Comparison of ENCODE assay signal across 8 cellular contexts in genomic region chr19:9674669-9675357, GRCh38. TPM values are rescaled to one million over a fixed set of nuclear protein-coding genes. Genes with fewer than 3 reads are reported as not detected.
A peak's percentile ranks its signal among the peaks of the same experiment; 100 is the strongest.
DNase-seq lines count a peak whose midpoint lies in the region; ATAC-seq and TF ChIP-seq lines count a peak whose summit lies in the region.

ZNF562 (minus strand) TSS chr19:9675100; CDS start chr19:9660744, 14,356 bp downstream.

- H3K79me2 ChIP-seq in OCI-LY1 (ENCODE audit: insufficient read depth, low read length), result peaks cover 43% of the 10 kb centered on the region

- H3K9me2 ChIP-seq in OCI-LY1 (ENCODE audit: low read depth, low read length), result no peaks in the 10 kb centered on the region

- H3F3A ChIP-seq in OCI-LY1 (ENCODE audit: insufficient read depth, low read length), result no peaks in the 10 kb centered on the region

- H3K27me3 ChIP-seq in OCI-LY1 (ENCODE audit: insufficient read depth, low read length), result no peaks in the 10 kb centered on the region
- H3K27me3 ChIP-seq in mucosa of rectum (ENCODE audit: control insufficient read depth in 2 of 2, insufficient read depth in 2 of 2, low read length in 2 of 2), result no peaks in the 10 kb centered on the region

- H3K4me1 ChIP-seq in OCI-LY1 (ENCODE audit: insufficient read depth, low read length, severe bottlenecking) (no peaks in the 10 kb centered on the region), mucosa of rectum (ENCODE audit: control insufficient read depth in 2 of 2, insufficient read depth in 2 of 2, low read length in 2 of 2) (peaks cover 0 to 4% of the 10 kb centered on the region in 2 donors)

- TF ChIP-seq CTCF in C4-2B (conservative IDR thresholded peaks at IDR 0.05), result no peak
- no peak for TF ChIP-seq CTCF in OCI-LY1 (IDR thresholded peaks at IDR 0.05; ENCODE audit: low read length)
- no peak for TF ChIP-seq CTCF in epithelial cell of proximal tubule (conservative IDR thresholded peaks at IDR 0.05; ENCODE audit: low read depth, low read length)

- DNase-seq in HT-29 (ENCODE audit: low spot score) (peak; percentile 86), activated T-cell treated with anti-CD3 and anti-CD28 coated beads for 4 hours (peak; percentile 75), epithelial cell of proximal tubule (ENCODE audit: low read depth) (peak; percentile 57)
- peak; percentile 56 to 64 for DNase-seq in stimulated activated CD8-positive, alpha-beta memory T cell treated with anti-CD3 and anti-CD28 coated beads, Interleukin-7, amount 100 ng/mL, for 1 hour (ENCODE audit: low read depth in 2 of 2)

- H3K36me3 ChIP-seq in OCI-LY1 (ENCODE audit: insufficient read depth, low read length) (peaks cover 43% of the 10 kb centered on the region), mucosa of rectum (ENCODE audit: control insufficient read depth in 2 of 2, insufficient read depth in 2 of 2, low read length in 2 of 2) (peaks cover 11 to 21% of the 10 kb centered on the region in 2 donors)

- peaks cover 19% of the 10 kb centered on the region for H3K9me3 ChIP-seq in OCI-LY1 (ENCODE audit: low read length)
- peaks cover 4 to 16% of the 10 kb centered on the region in 2 donors for H3K9me3 ChIP-seq in mucosa of rectum (ENCODE audit: control insufficient read depth in 2 of 2, low read length in 2 of 2)

- H3K9ac ChIP-seq in OCI-LY1 (ENCODE audit: low read length), result peak within 1 kb of the TSS; percentile 72
- H3K9ac ChIP-seq in mucosa of rectum (ENCODE audit: low read depth in 1 of 2, low read length in 2 of 2), result peak within 1 kb of the TSS; percentile 94 to 95

- peak within 1 kb of the TSS; percentile 65; the same call in 1 of the 2 replicates for H2AFZ ChIP-seq in OCI-LY1 (ENCODE audit: low read length)

- ATAC-seq in GM19397 (IDR thresholded peaks at IDR 0.05; ENCODE audit: unreplicated experiment), result peak; percentile 89

- no peaks in the 10 kb centered on the region for H4K20me1 ChIP-seq in OCI-LY1 (ENCODE audit: insufficient read depth, low read length)

- H3K4me3 ChIP-seq in OCI-LY1 (ENCODE audit: low read depth, low read length, poor library complexity, severe bottlenecking) (peak within 1 kb of the TSS; percentile 76), epithelial cell of proximal tubule (ENCODE audit: low read depth, low read length) (peak within 1 kb of the TSS; percentile 94), mucosa of rectum (ENCODE audit: low read length in 2 of 2) (peak within 1 kb of the TSS; percentile 93 to 95)

- H3K4me2 ChIP-seq in OCI-LY1 (ENCODE audit: low read length), result peak within 1 kb of the TSS; percentile 71

- H3K27ac ChIP-seq in C4-2B (peak within 1 kb of the TSS; percentile 82), OCI-LY1 (ENCODE audit: low read depth, low read length, poor library complexity, severe bottlenecking) (peak within 1 kb of the TSS; percentile 61), mucosa of rectum (ENCODE audit: low read depth in 2 of 2, low read length in 2 of 2) (peak within 1 kb of the TSS; percentile 97)

RNA-seq across cellular contexts. Expression of gene ZNF562, which starts in this region (rescaled TPM):
- 14.2 and 27.3 TPM in 2 replicates for total RNA-seq in HT-29 (2014; rRNA removed; shearing (Covaris generic))
- 9.0 and 21.0 TPM in 2 replicates for total RNA-seq in epithelial cell of proximal tubule

Comparison
In these comparisons a context has a peak if more than half of its experiments do, and no peak if none do; other contexts are left out.
1. Peak in every context shown above with its lines: DNase-seq, ATAC-seq, H3K4me3 ChIP-seq and H3K27ac ChIP-seq.